19 cellular contexts compared by ENCODE assay signal in the genomic region with DNA sequence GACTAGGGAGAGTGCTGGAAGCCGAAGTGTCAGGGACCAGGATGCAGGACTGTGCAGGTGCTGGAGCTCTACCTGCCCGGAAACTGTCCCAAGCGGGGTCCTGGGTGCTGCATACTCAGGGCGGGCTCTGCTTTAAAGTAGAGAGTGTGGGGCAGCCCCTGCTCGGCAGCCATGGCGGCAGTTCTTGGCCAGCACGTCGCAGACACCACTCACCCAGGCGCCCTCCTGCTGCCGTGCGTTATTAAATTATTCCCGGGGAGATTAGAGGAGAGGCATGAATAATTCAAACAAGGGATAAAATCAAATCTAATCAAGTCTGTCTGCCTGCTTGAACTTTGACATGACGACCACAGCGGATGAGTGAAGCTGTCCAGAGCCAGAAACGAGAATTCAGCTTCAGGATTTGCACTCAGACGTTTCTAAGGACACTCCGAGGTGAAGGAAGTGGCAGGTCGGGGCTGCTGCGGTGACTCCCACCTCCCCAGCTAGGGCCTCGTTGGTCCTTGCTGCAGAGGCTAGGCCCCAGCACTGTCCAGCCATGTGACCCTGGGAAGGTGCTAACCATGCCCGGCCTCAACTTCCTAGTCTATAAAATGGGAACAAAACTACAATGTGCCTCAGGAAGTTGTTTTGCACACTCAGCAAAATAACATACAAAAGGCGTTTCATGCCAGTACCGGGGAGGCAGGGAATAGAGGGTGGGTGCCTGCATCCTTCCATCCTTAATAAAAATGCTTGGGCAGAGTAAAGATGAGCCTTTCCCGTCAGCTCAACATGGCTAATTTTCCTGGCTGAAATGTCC.
"Had no signal": no experiment of that assay in that cellular context is flagged by ENCODE, and none has a peak within 500 bp of the region (broad histone marks: within the 10 kb centered on the region; RNA-seq: fewer than 3 reads in every experiment).

No MANE protein-coding gene starts in this region.

- H3K9me3 Mint-ChIP-seq: activated T-cell treated with anti-CD3 and anti-CD28 coated beads, Interleukin-2, amount 50 U/mL, for 4 hours had no signal

- FAIRE-seq: bronchial epithelial cell had no signal

- H3K4me3 ChIP-seq: coronary artery, gastroesophageal sphincter, lower lobe of right lung, mucosa of descending colon had no signal

- DNase-seq: activated CD8-positive, alpha-beta memory T cell treated with anti-CD3 and anti-CD28 coated beads for 24 hours; activated CD8-positive, alpha-beta memory T cell treated with anti-CD3 and anti-CD28 coated beads, Interleukin-2, amount 50 U/mL, for 4 hours; activated naive CD4-positive, alpha-beta T cell treated with anti-CD3 and anti-CD28 coated beads, Interleukin-2, amount 10 ng/mL, durations not matched to agents 7 days and 5 days; activated T-cell treated with anti-CD3 and anti-CD28 coated beads, Interleukin-2, amount 50 U/mL, for 4 hours; amygdala; hypothalamus; left cardiac atrium; mesendoderm; retina; stimulated activated CD4-positive, alpha-beta T cell treated with anti-CD3 and anti-CD28 coated beads, Interleukin-4, amount 100 ng/mL, for 24 hours; stimulated activated naive CD4-positive, alpha-beta T cell treated with Interleukin-2 at 50 U/mL for 16 hours; T-cell had no signal

- H3K36me3 Mint-ChIP-seq: activated naive CD4-positive, alpha-beta T cell treated with anti-CD3 and anti-CD28 coated beads, Interleukin-2, amount 10 ng/mL, durations not matched to agents 7 days and 5 days; T-cell had no signal

- H3K27ac ChIP-seq: coronary artery, gastroesophageal sphincter, lower lobe of right lung had no signal

- ATAC-seq: activated T-cell treated with anti-CD3 and anti-CD28 coated beads, Interleukin-2, amount 50 U/mL, for 4 hours; gastroesophageal sphincter; mucosa of descending colon; T-cell had no signal

- H3K4me3 Mint-ChIP-seq: activated naive CD4-positive, alpha-beta T cell treated with anti-CD3 and anti-CD28 coated beads, Interleukin-2, amount 10 ng/mL, durations not matched to agents 7 days and 5 days; activated T-cell treated with anti-CD3 and anti-CD28 coated beads, Interleukin-2, amount 50 U/mL, for 4 hours; endodermal cell; T-cell had no signal

- H3K36me3 ChIP-seq: gastroesophageal sphincter, lower lobe of right lung had no signal

- H3K9me3 ChIP-seq: gastroesophageal sphincter, lower lobe of right lung, mucosa of descending colon had no signal

- H3K27me3 Mint-ChIP-seq: activated naive CD4-positive, alpha-beta T cell treated with anti-CD3 and anti-CD28 coated beads, Interleukin-2, amount 10 ng/mL, durations not matched to agents 7 days and 5 days; progenitor cell of endocrine pancreas had no signal

- H3K4me1 Mint-ChIP-seq: activated naive CD4-positive, alpha-beta T cell treated with anti-CD3 and anti-CD28 coated beads, Interleukin-2, amount 10 ng/mL, durations not matched to agents 7 days and 5 days; endodermal cell; T-cell had no signal

- H3K27ac Mint-ChIP-seq: activated naive CD4-positive, alpha-beta T cell treated with anti-CD3 and anti-CD28 coated beads, Interleukin-2, amount 10 ng/mL, durations not matched to agents 7 days and 5 days; endodermal cell; progenitor cell of endocrine pancreas; T-cell had no signal

- H3K4me1 ChIP-seq: gastroesophageal sphincter, lower lobe of right lung had no signal
